ENCODE assay signal across 1 cellular context in the genomic region with DNA sequence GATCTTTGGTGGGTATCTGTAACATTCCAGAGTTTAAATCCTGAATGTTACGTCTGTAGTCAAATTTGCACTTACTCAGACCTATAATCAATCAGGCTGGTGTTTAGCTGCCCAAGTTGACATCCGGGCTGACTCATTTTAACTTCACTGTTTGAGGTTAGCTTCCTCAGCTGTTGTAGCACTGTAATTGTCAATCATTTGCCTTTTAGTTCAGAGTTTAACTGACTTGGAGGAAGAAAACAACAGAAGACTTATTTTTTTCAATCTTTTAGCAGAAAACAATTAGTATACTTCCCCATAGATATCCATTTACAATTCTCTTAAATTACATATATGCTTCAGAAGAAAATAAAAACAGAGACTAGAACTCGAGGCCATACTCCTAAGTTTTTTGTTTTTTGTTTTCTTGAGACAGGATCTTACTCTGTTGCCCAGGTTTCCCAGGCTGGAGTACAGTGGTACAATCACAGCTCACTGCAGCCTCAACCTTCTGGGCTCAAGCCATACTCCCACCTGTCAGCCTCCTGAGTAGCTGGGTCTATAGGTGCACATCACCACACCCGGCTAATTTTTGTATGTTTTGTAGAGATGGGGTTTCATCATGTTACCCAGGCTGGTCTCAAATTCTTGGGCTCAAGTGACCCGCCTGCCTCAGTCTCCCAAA.
TF ChIP-seq lines count a peak whose summit lies in the region.

No MANE protein-coding gene starts in this region.

TF ChIP-seq in HCT116, 20 proteins besides CTCF, POLR2A, EP300 and RAD21 (continued from another document):
- TF ChIP-seq, protein P1, sequence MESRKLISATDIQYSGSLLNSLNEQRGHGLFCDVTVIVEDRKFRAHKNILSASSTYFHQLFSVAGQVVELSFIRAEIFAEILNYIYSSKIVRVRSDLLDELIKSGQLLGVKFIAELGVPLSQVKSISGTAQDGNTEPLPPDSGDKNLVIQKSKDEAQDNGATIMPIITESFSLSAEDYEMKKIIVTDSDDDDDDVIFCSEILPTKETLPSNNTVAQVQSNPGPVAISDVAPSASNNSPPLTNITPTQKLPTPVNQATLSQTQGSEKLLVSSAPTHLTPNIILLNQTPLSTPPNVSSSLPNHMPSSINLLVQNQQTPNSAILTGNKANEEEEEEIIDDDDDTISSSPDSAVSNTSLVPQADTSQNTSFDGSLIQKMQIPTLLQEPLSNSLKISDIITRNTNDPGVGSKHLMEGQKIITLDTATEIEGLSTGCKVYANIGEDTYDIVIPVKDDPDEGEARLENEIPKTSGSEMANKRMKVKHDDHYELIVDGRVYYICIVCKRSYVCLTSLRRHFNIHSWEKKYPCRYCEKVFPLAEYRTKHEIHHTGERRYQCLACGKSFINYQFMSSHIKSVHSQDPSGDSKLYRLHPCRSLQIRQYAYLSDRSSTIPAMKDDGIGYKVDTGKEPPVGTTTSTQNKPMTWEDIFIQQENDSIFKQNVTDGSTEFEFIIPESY (IDR thresholded peaks at IDR 0.05; ENCODE audit: extremely low read depth, insufficient replicate concordance, low read length), result no peak
- peak; percentile 77 for TF ChIP-seq SIN3A (IDR thresholded peaks at IDR 0.05; ENCODE audit: low read depth)
- peak; percentile 95 for TF ChIP-seq FOSL1 (IDR thresholded peaks at IDR 0.05; ENCODE audit: low read depth)
